In genomic region chr9:123365287-123365880, GRCh38 we compare ENCODE assay signal across 1 cellular context.
TF ChIP-seq lines count a peak whose summit lies in the region.

No MANE protein-coding gene starts in this region.

TF ChIP-seq in GM23338, 12 proteins besides CTCF, POLR2A, EP300 and RAD21 (continued from another document):
- TF ChIP-seq ZNF462 (CRISPR knock-in tag; IDR thresholded peaks at IDR 0.05) (no peak), ZNF114 (CRISPR knock-in tag; IDR thresholded peaks at IDR 0.05) (no peak), REST (IDR thresholded peaks at IDR 0.05; ENCODE audit: unreplicated experiment) (no peak), ZNF331 (CRISPR knock-in tag; IDR thresholded peaks at IDR 0.05; ENCODE audit: low read depth) (no peak)
